Comparison of ENCODE assay signal across 22 cellular contexts in genomic region chr12:25313591-25313990, GRCh38.
"Had no signal": no experiment of that assay in that cellular context is flagged by ENCODE, and none has a peak within 500 bp of the region (broad histone marks: within the 10 kb centered on the region; RNA-seq: fewer than 3 reads in every experiment).

No MANE protein-coding gene starts in this region.

- H3K36me3 ChIP-seq: esophagus squamous epithelium, left lung, tibial nerve had no signal

- H3K4me3 ChIP-seq: esophagus squamous epithelium, left lung, tibial nerve had no signal

- H3K9me3 ChIP-seq: esophagus squamous epithelium, left lung, tibial nerve had no signal

- ATAC-seq: activated CD8-positive, alpha-beta T cell treated with anti-CD3 and anti-CD28 coated beads for 36 hours; effector memory CD8-positive, alpha-beta T cell; left lung; T-cell had no signal

- H3K27me3 ChIP-seq: esophagus squamous epithelium, left lung, tibial nerve had no signal

- DNase-seq: activated CD4-positive, alpha-beta T cell treated with anti-CD3 and anti-CD28 coated beads, Interleukin-2, amount 10 ng/mL, durations not matched to agents 24 days and 14 days; activated CD4-positive, CD25-positive, alpha-beta regulatory T cell; activated CD8-positive, alpha-beta T cell treated with anti-CD3 and anti-CD28 coated beads for 36 hours; activated naive CD4-positive, alpha-beta T cell treated with anti-CD3 and anti-CD28 coated beads for 36 hours; activated T-cell treated with anti-CD3 and anti-CD28 coated beads, Interleukin-2, amount 50 U/mL, for 1 hour; anterior cingulate cortex; effector memory CD8-positive, alpha-beta T cell; esophagus squamous epithelium; glutamatergic neuron; hypothalamus; kidney; left lung; occipital lobe; posterior cingulate gyrus; retina; stimulated activated CD4-positive, alpha-beta T cell treated with anti-CD3 and anti-CD28 coated beads, Interleukin-12 subunit alpha, Interleukin-12 subunit beta, amount 100 ng/mL, for 4 hours; stimulated activated CD4-positive, alpha-beta T cell treated with anti-CD3 and anti-CD28 coated beads, Interleukin-1b, Interleukin-23, amount 100 ng/mL, for 48 hours; stimulated activated CD8-positive, alpha-beta memory T cell treated with anti-CD3 and anti-CD28 coated beads, Interleukin-4, amount 100 ng/mL, for 48 hours; stimulated activated naive CD4-positive, alpha-beta T cell treated with Interleukin-2 at 50 U/mL for 16 hours; substantia nigra; T-cell had no signal

- H3K27ac ChIP-seq: esophagus squamous epithelium, left lung, tibial nerve had no signal

- H3K4me1 ChIP-seq: esophagus squamous epithelium, left lung had no signal
